Comparison of ENCODE assay signal across 17 cellular contexts in genomic region chr7:27080844-27081423, GRCh38. TPM values are rescaled to one million over a fixed set of nuclear protein-coding genes. Genes with fewer than 3 reads are reported as not detected.
DNase-seq lines count a peak whose midpoint lies in the region; ATAC-seq and TF ChIP-seq lines count a peak whose summit lies in the region.
"Had no signal": no experiment of that assay in that cellular context is flagged by ENCODE, and none has a peak within 500 bp of the region (broad histone marks: within the 10 kb centered on the region; RNA-seq: fewer than 3 reads in every experiment).

No MANE protein-coding gene starts in this region.

- H3K4me2 ChIP-seq in smooth muscle cell, result no peak overlapping the region

- ATAC-seq in HG02642 (IDR thresholded peaks at IDR 0.05; ENCODE audit: poor library complexity, unreplicated experiment) (no peak), GM21619 (IDR thresholded peaks at IDR 0.05; ENCODE audit: unreplicated experiment) (no peak)
- ATAC-seq: activated CD4-positive, CD25-positive, alpha-beta regulatory T cell treated with anti-CD3 and anti-CD28 coated beads, Interleukin-2, amount 50 U/mL, for 24 hours; right cardiac atrium had no signal

- no peak overlapping the region for H3K9ac ChIP-seq in smooth muscle cell (ENCODE audit: low read depth)

- no peak for TF ChIP-seq CTCF in smooth muscle cell (IDR thresholded peaks at IDR 0.05; ENCODE audit: borderline replicate concordance, insufficient read depth, poor library complexity, severe bottlenecking)

- H3K27me3 ChIP-seq in smooth muscle cell (ENCODE audit: low read depth), result peaks cover 7% of the 10 kb centered on the region

- no peak overlapping the region for H2AFZ ChIP-seq in smooth muscle cell (ENCODE audit: low read depth)

- H3K4me1 ChIP-seq in smooth muscle cell (ENCODE audit: low read depth), result no peaks in the 10 kb centered on the region
- H3K4me1 ChIP-seq: thyroid gland had no signal

- DNase-seq in AG08395 (ENCODE audit: low spot score) (peak; percentile 60), HT1080 (ENCODE audit: low read depth) (peak; percentile 24), T1000 (lab: John Stamatoyannopoulos, UW) (peak; percentile 7), islet precursor cell (peak; percentile 83), smooth muscle cell (lab: John Stamatoyannopoulos, UW; ENCODE audit: unreplicated experiment) (no peak), NCI-H2227 (lab: John Stamatoyannopoulos, UW; ENCODE audit: unreplicated experiment) (no peak)
- DNase-seq: activated naive CD4-positive, alpha-beta T cell treated with anti-CD3 and anti-CD28 coated beads, Interleukin-2, amount 10 ng/mL, durations not matched to agents 7 days and 5 days; Kasumi-1; NCI-H446 treated with DMSO at 0.1 percent for 48 hours; right cardiac atrium; stimulated activated CD4-positive, alpha-beta T cell treated with anti-CD3 and anti-CD28 coated beads, Interleukin-2, amount 100 ng/mL, for 24 hours; stimulated activated CD8-positive, alpha-beta memory T cell treated with anti-CD3 and anti-CD28 coated beads, Interleukin-4, amount 100 ng/mL, for 48 hours; thyroid gland had no signal

- H4K20me1 ChIP-seq in smooth muscle cell (ENCODE audit: low read depth), result no peaks in the 10 kb centered on the region

- H3F3A ChIP-seq in smooth muscle cell (ENCODE audit: low read depth), result no peaks in the 10 kb centered on the region

- WGBS in smooth muscle cell (ENCODE audit: low lambda C conversion rate), result 31% methylated on average over 4 of the region's 4 CpGs

- H3K4me3 ChIP-seq in smooth muscle cell, result no peak overlapping the region
- H3K4me3 ChIP-seq: lung, thyroid gland had no signal

- no peaks in the 10 kb centered on the region for H3K9me3 ChIP-seq in smooth muscle cell (replicated peaks; ENCODE audit: low read depth)
- H3K9me3 ChIP-seq: thyroid gland had no signal

- H3K79me2 ChIP-seq in smooth muscle cell (ENCODE audit: low read depth), result no peaks in the 10 kb centered on the region

- no peaks in the 10 kb centered on the region for H3K36me3 ChIP-seq in smooth muscle cell (ENCODE audit: low read depth)
- H3K36me3 ChIP-seq: thyroid gland had no signal

- H3K27ac ChIP-seq in smooth muscle cell (ENCODE audit: low read depth), result no peak overlapping the region
- H3K27ac ChIP-seq: thyroid gland had no signal

RNA-seq across cellular contexts. Expression of gene HOXA1, which starts 14.9 kb away (rescaled TPM):
- total RNA-seq in HT1080 (2014; rRNA removed; shearing (Covaris generic)), result 1.3 and 1.6 TPM in 2 replicates
- polyA plus RNA-seq in HT1080 (2015; cell fraction: cytosol; rRNA removed), result 2.9 and 3.4 TPM in 2 replicates
- polyA plus RNA-seq in HT1080 (2015; cell fraction: nucleus; rRNA removed), result 2.1 and 2.5 TPM in 2 replicates
- total RNA-seq in smooth muscle cell, result 0.40 TPM in 1 of 2 replicates, not detected in the other
- not detected in 2 replicates for polyA plus RNA-seq in smooth muscle cell

RNA-seq across cellular contexts. Expression of gene HOXA2, which starts 21.5 kb away (rescaled TPM):
- total RNA-seq in HT1080 (2014; rRNA removed; shearing (Covaris generic)), result not detected in 2 replicates
- not detected in 2 replicates for polyA plus RNA-seq in HT1080 (2015; cell fraction: cytosol; rRNA removed)
- 0.17 and 0.34 TPM in 2 replicates for polyA plus RNA-seq in HT1080 (2015; cell fraction: nucleus; rRNA removed)
- total RNA-seq in smooth muscle cell, result not detected in 2 replicates
- polyA plus RNA-seq in smooth muscle cell, result not detected in 2 replicates

RNA-seq across cellular contexts. Expression of gene HOXA4, which starts 49.6 kb away (rescaled TPM):
- total RNA-seq in HT1080 (2014; rRNA removed; shearing (Covaris generic)), result 1.3 and 1.6 TPM in 2 replicates
- polyA plus RNA-seq in HT1080 (2015; cell fraction: cytosol; rRNA removed), result 4.4 and 5.9 TPM in 2 replicates
- polyA plus RNA-seq in HT1080 (2015; cell fraction: nucleus; rRNA removed), result 2.5 and 2.7 TPM in 2 replicates
- total RNA-seq in smooth muscle cell, result 1.4 TPM in 1 of 2 replicates, not detected in the other
- polyA plus RNA-seq in smooth muscle cell, result 0.22 TPM in 1 of 2 replicates, not detected in the other

Comparison
In these comparisons a context has a peak if more than half of its experiments do, and no peak if none do; other contexts are left out.
1. DNase-seq: peak in AG08395 (single experiment), HT1080 (single experiment), T1000 (single experiment) and islet precursor cell (single experiment); none in smooth muscle cell (single experiment) and NCI-H2227 (single experiment).